In the genomic region with DNA sequence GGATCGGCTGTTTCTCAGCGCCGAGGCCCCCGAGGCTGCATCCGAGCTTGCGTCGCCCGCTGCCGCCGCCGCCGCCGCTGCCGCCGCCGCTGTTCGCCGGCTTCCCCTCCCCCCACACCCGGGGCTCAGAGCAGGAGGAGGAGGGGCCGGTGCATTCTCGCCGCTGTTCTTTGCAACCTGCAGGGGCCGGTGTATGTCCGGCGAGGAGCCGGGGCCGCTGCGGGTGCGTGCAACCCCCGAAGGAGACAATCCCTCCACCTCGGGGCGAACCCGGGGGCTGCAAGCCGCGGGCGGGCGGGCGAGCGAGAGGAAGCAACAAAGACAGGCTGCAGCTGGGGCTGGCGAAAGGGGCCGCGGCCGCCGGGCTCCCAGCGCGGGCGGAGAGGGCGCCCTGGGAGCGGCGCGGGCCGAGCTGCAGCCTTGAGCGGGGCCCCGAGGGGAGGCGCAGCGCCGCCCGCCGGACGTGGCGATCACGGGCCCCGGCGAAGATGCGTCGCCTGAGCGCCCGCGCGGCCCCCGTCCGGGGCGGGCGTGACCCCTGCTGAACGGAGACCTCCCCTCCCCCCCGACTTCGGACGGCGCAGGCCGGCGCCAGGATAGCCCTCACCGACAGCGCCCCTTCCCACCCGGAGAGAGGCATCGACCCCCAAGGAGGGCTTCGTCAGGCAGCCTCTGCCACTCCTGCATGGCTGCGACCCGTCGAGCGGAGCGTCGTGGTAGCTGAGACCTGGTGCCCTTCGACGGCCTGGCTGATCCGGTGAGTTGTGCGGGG, we compare ENCODE assay signal across 8 cellular contexts. TPM values are rescaled to one million over a fixed set of nuclear protein-coding genes. Genes with fewer than 3 reads are reported as not detected.
DNase-seq lines count a peak whose midpoint lies in the region; ATAC-seq and TF ChIP-seq lines count a peak whose summit lies in the region.

No MANE protein-coding gene starts in this region.

- TF ChIP-seq POLR2A in prostate gland (IDR thresholded peaks at IDR 0.05) (no peak), vagina (IDR thresholded peaks at IDR 0.05) (no peak)

- H3K27ac ChIP-seq in heart right ventricle (peak overlapping the region in 9 of 10 donors; percentile 40 to 85 (median 73)), prostate gland (peak overlapping the region in 1 of 2 donors; percentile 17), vagina (peak overlapping the region; percentile 30)

- peak; percentile 9 for DNase-seq in AG10803 (ENCODE audit: low read depth)
- peak; percentile 71 for DNase-seq in RKO (ENCODE audit: low spot score)
- DNase-seq in activated naive CD4-positive, alpha-beta T cell treated with anti-CD3 and anti-CD28 coated beads for 36 hours = peak; percentile 43
- peak; percentile 63 to 72 for DNase-seq in heart right ventricle
- DNase-seq in prostate gland (ENCODE audit: low spot score) = peak; percentile 57
- no peak for DNase-seq in vagina (ENCODE audit: extremely low spot score in 2 of 2)

- H3K4me1 Mint-ChIP-seq in activated naive CD4-positive, alpha-beta T cell treated with anti-CD3 and anti-CD28 coated beads for 36 hours (ENCODE audit: low read depth) = peaks cover 2% of the 10 kb centered on the region

- H3K9me3 ChIP-seq in heart right ventricle (no peaks in the 10 kb centered on the region), prostate gland (no peaks in the 10 kb centered on the region), vagina (no peaks in the 10 kb centered on the region)

- peaks cover 39% of the 10 kb centered on the region for H3K27me3 Mint-ChIP-seq in activated naive CD4-positive, alpha-beta T cell treated with anti-CD3 and anti-CD28 coated beads for 36 hours (ENCODE audit: low read depth)

- H3K27me3 ChIP-seq in heart right ventricle (peaks cover 0 to 82% (median 21%) of the 10 kb centered on the region in 7 donors), prostate gland (replicated peaks; ENCODE audit: insufficient read depth) (no peaks in the 10 kb centered on the region), vagina (no peaks in the 10 kb centered on the region)

- peak overlapping the region; percentile 49 for H3K4me3 ChIP-seq in AG10803 (ENCODE audit: low read length)
- peak overlapping the region; percentile 47 to 74 (median 70) for H3K4me3 ChIP-seq in heart right ventricle
- H3K4me3 ChIP-seq in prostate gland = peak overlapping the region; percentile 48 to 50
- peak overlapping the region; percentile 53 to 71 for H3K4me3 ChIP-seq in vagina

- 2% methylated on average over 75 to 96 of the region's 96 CpGs for WGBS in heart right ventricle, 2 donors
- WGBS in prostate gland = 2% methylated on average over 60 of the region's 96 CpGs

- H3K36me3 Mint-ChIP-seq in activated naive CD4-positive, alpha-beta T cell treated with anti-CD3 and anti-CD28 coated beads for 36 hours (ENCODE audit: low read depth) = no peaks in the 10 kb centered on the region

- peak; percentile 16 for ATAC-seq in GM19025 (IDR thresholded peaks at IDR 0.05; ENCODE audit: low read depth, unreplicated experiment)
- ATAC-seq in HG03521 (IDR thresholded peaks at IDR 0.05; ENCODE audit: unreplicated experiment) = peak; percentile 18
- ATAC-seq in heart right ventricle = peak in 5 of 8 donors; percentile 12 to 31 (median 15)

- H3K9me3 Mint-ChIP-seq in activated naive CD4-positive, alpha-beta T cell treated with anti-CD3 and anti-CD28 coated beads for 36 hours = no peaks in the 10 kb centered on the region

- no peaks in the 10 kb centered on the region for H3K36me3 ChIP-seq in heart right ventricle
- H3K36me3 ChIP-seq in prostate gland = no peaks in the 10 kb centered on the region
- H3K36me3 ChIP-seq in vagina = no peaks in the 10 kb centered on the region

- TF ChIP-seq CTCF in AG10803 (conservative IDR thresholded peaks at IDR 0.05; ENCODE audit: low read length) = no peak
- TF ChIP-seq CTCF in heart right ventricle (IDR thresholded peaks at IDR 0.05) = peak in 8 of 9 donors; percentile 9 to 51 (median 23)
- TF ChIP-seq CTCF in prostate gland (IDR thresholded peaks at IDR 0.05) = peak in 3 of 4 experiments; percentile 9 to 36 (median 35)
- no peak for TF ChIP-seq CTCF in vagina (IDR thresholded peaks at IDR 0.05)

- H3K27ac Mint-ChIP-seq in activated naive CD4-positive, alpha-beta T cell treated with anti-CD3 and anti-CD28 coated beads for 36 hours = no peak overlapping the region

- peaks cover 5 to 67% (median 41%) of the 10 kb centered on the region in 9 donors for H3K4me1 ChIP-seq in heart right ventricle
- H3K4me1 ChIP-seq in prostate gland (replicated peaks) = peaks cover 10% of the 10 kb centered on the region
- peaks cover 11% of the 10 kb centered on the region for H3K4me1 ChIP-seq in vagina

- intact Hi-C loops in activated naive CD4-positive, alpha-beta T cell treated with anti-CD3 and anti-CD28 coated beads for 36 hours (cut with micrococcal nuclease) = loop anchor here (1.0 to 10.0 kb wide), 6 partner anchors 60 to 560 kb away; partner anchors contain the start of genes C12orf76, GLTP, KCTD10 and UBE3B
- intact Hi-C loops in heart right ventricle (cut with DNase I) = loop anchor here in 7 of 10 donors (2.0 to 10.0 kb wide), 5 partner anchors 60 to 196 kb away; no protein-coding TSS in a partner anchor
- intact Hi-C loops in prostate gland (cut with DNase I) = loop anchor here (10.0 kb wide), 1 partner anchor 120 kb away; no protein-coding TSS in a partner anchor
- intact Hi-C loops in vagina (cut with DNase I) = no loop called here

- peak overlapping the region; percentile 55 for H3K4me3 Mint-ChIP-seq in activated naive CD4-positive, alpha-beta T cell treated with anti-CD3 and anti-CD28 coated beads for 36 hours

- CTCF ChIA-PET in activated naive CD4-positive, alpha-beta T cell treated with anti-CD3 and anti-CD28 coated beads for 36 hours (lab: Charles Lee) = interaction anchor here (0.7 to 2.7 kb wide), 5 partner anchors 14 to 197 kb away, joined by 3 to 9 read pairs (median 3); partner anchors contain the start of gene MVK

RNA-seq across cellular contexts. Expression of gene FAM222A, which starts 0.7 kb away (rescaled TPM):
- total RNA-seq in activated naive CD4-positive, alpha-beta T cell treated with anti-CD3 and anti-CD28 coated beads for 36 hours = under 1 TPM; 0.20 to 0.38 TPM
- 10 to 100 TPM in 5 of 10 donors, 1 to 10 TPM in 5; 3.4 to 26.0 (median 8.6) TPM for total RNA-seq in heart right ventricle
- polyA plus RNA-seq in heart right ventricle = 1 to 10 TPM; 2.7 to 6.2 TPM
- 10 to 100 TPM in 1 of 2 donors, 1 to 10 TPM in 1; 2.0 to 52.3 TPM for total RNA-seq in prostate gland
- 1.5 TPM for total RNA-seq in vagina

Comparison
In these comparisons a context has a peak if more than half of its experiments do, and no peak if none do; other contexts are left out.
1. DNase-seq: peak in AG10803 (single experiment), RKO (single experiment), activated naive CD4-positive, alpha-beta T cell treated with anti-CD3 and anti-CD28 coated beads for 36 hours (single experiment), heart right ventricle (2 of 2) and prostate gland (single experiment); none in vagina (0 of 2).
2. CTCF ChIP-seq: peak in heart right ventricle (8 of 9) and prostate gland (3 of 4); none in AG10803 (single experiment) and vagina (0 of 3).
3. Peak in every context shown above with its lines, with median percentiles within 50 percentile points of each other: H3K4me3 ChIP-seq and ATAC-seq.